1 cellular context compared by ENCODE assay signal in the genomic region with DNA sequence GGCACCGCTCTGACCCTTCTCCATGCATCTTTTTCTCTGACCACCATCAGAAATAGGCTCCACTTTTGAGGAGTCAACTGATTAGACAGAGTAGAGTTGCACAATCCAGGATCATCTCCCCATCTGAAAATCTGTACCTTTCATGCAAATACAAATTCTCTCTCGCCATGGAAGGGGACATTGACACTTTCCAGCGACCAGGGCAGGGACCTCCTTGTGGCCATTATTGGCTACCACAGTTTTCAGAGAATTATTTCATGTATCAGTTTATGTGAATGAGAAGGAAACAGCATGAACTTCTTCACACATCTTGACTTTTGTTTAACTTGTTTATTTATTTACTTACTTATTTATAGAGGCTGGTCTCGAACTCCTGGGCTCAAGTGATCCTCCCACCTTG.
TF ChIP-seq lines count a peak whose summit lies in the region.

No MANE protein-coding gene starts in this region.

TF ChIP-seq in HepG2, 621 proteins besides CTCF, POLR2A, EP300 and RAD21:
- TF ChIP-seq CEBPB (IDR thresholded peaks at IDR 0.05; ENCODE audit: borderline replicate concordance, low read depth, low read length) (peak; percentile 36; the same call in 1 of the 2 replicates), ELF4 (CRISPR knock-in tag; IDR thresholded peaks at IDR 0.05; ENCODE audit: borderline replicate concordance) (no peak)
- TF ChIP-seq, protein P1, sequence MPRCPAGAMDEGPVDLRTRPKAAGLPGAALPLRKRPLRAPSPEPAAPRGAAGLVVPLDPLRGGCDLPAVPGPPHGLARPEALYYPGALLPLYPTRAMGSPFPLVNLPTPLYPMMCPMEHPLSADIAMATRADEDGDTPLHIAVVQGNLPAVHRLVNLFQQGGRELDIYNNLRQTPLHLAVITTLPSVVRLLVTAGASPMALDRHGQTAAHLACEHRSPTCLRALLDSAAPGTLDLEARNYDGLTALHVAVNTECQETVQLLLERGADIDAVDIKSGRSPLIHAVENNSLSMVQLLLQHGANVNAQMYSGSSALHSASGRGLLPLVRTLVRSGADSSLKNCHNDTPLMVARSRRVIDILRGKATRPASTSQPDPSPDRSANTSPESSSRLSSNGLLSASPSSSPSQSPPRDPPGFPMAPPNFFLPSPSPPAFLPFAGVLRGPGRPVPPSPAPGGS (CRISPR knock-in tag; IDR thresholded peaks at IDR 0.05) = no peak
